6 cellular contexts compared by ENCODE assay signal in the genomic region with DNA sequence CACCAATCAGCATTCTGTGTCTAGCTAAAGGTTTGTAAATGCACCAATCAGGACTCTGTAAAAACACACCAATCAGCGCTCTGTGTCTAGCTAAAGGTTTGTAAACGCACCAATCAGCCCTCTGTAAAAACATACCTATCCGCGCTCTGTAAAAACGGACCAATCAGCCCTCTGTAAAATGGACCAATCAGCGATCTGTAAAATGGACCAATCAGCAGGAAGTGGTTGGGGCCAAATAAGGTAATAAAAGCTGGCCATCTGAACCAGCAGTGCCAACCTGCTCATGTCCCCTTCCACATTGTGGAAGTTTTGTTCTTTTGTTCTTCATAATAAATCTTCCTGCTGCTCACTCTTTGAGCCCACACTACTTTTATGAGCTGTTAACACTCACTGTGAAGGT. TPM values are rescaled to one million over a fixed set of nuclear protein-coding genes. Genes with fewer than 3 reads are reported as not detected.
"Had no signal": no experiment of that assay in that cellular context is flagged by ENCODE, and none has a peak within 500 bp of the region (broad histone marks: within the 10 kb centered on the region; RNA-seq: fewer than 3 reads in every experiment).

No MANE protein-coding gene starts in this region.

RNA-seq across cellular contexts. Expression of gene OR1M1, which starts 33.2 kb away (rescaled TPM):
- total RNA-seq: M059J, OCI-LY7, Peyer's patch, Right ventricle myocardium superior, SJSA1 had no signal
- polyA plus RNA-seq: SK-N-SH had no signal

RNA-seq across cellular contexts. Expression of gene MUC16, which starts 43.5 kb away (rescaled TPM):
- total RNA-seq: M059J, Peyer's patch, Right ventricle myocardium superior, SJSA1 had no signal
- polyA plus RNA-seq: SK-N-SH had no signal

RNA-seq across cellular contexts. Expression of gene OR7G2, which starts 53.6 kb away (rescaled TPM):
- total RNA-seq: M059J, OCI-LY7, Peyer's patch, Right ventricle myocardium superior, SJSA1 had no signal
- polyA plus RNA-seq: SK-N-SH had no signal
